In genomic region chrX:1430451-1430850, GRCh38 we compare ENCODE assay signal across 19 cellular contexts. TPM values are rescaled to one million over a fixed set of nuclear protein-coding genes. Genes with fewer than 3 reads are reported as not detected.
DNase-seq lines count a peak whose midpoint lies in the region; ATAC-seq and TF ChIP-seq lines count a peak whose summit lies in the region.
"Had no signal": no experiment of that assay in that cellular context is flagged by ENCODE, and none has a peak within 500 bp of the region (broad histone marks: within the 10 kb centered on the region; RNA-seq: fewer than 3 reads in every experiment).

No MANE protein-coding gene starts in this region.

- no peaks in the 10 kb centered on the region for H3K4me1 ChIP-seq in HEK293 (ENCODE audit: control insufficient read depth, insufficient read depth, low read length)

- POLR2A ChIA-PET in HEK293 (lab: Yijun Ruan, JAX) (no interaction called here), WTC11 (lab: Charles Lee) (no interaction called here)

- no peaks in the 10 kb centered on the region for H3K4me1 Mint-ChIP-seq in activated naive CD4-positive, alpha-beta T cell treated with anti-CD3 and anti-CD28 coated beads, Interleukin-2, amount 10 ng/mL, durations not matched to agents 7 days and 5 days
- H3K4me1 Mint-ChIP-seq in WTC11 = no peaks in the 10 kb centered on the region; the same call in 1 of the 2 replicates

- no peaks in the 10 kb centered on the region for H3K9me3 Mint-ChIP-seq in activated naive CD4-positive, alpha-beta T cell treated with anti-CD3 and anti-CD28 coated beads, Interleukin-2, amount 10 ng/mL, durations not matched to agents 7 days and 5 days
- H3K9me3 Mint-ChIP-seq in WTC11 = peaks cover 5% of the 10 kb centered on the region

- H3K27ac ChIP-seq in HEK293 (ENCODE audit: extremely low read depth, low read depth, low read length) = no peak overlapping the region
- H3K27ac ChIP-seq: GM23248, PC-9 had no signal

- CTCF ChIA-PET in activated naive CD4-positive, alpha-beta T cell treated with anti-CD3 and anti-CD28 coated beads, Interleukin-2, amount 10 ng/mL, durations not matched to agents 7 days and 5 days (lab: Charles Lee) = no interaction called here
- CTCF ChIA-PET in HEK293 (lab: Yijun Ruan, JAX) = no interaction called here
- CTCF ChIA-PET in WTC11 (lab: Charles Lee) = no interaction called here

- DNase-seq in activated naive CD4-positive, alpha-beta T cell treated with anti-CD3 and anti-CD28 coated beads, Interleukin-2, amount 10 ng/mL, durations not matched to agents 7 days and 5 days = peak; percentile 23
- no peak for DNase-seq in activated naive CD4-positive, alpha-beta T cell treated with Interleukin-2 at 50 U/mL for 16 hours
- DNase-seq in WTC11 (ENCODE audit: low spot score) = no peak
- peak; percentile 36 for DNase-seq in left kidney (ENCODE audit: low read depth, low spot score)
- no peak for DNase-seq in epidermal melanocyte (ENCODE audit: insufficient read length, low spot score)
- DNase-seq: C1 segment of cervical spinal cord, DND-41, GDM1, GM23248, Karpas-422, MG63, NCI-H1092 treated with DMSO at 0.1 percent for 48 hours, NCI-H2081 treated with DMSO at 0.1 percent for 48 hours, NCI-H510A, NCI-H82, PC-9 had no signal

- no peak for ATAC-seq in WTC11
- no peak for ATAC-seq in GM21447 (IDR thresholded peaks at IDR 0.05; ENCODE audit: unreplicated experiment)
- ATAC-seq: HCT116 had no signal

- TF ChIP-seq CTCF in HEK293 (tag by site-specific recombination; IDR thresholded peaks at IDR 0.05) (no peak), WTC11 (IDR thresholded peaks at IDR 0.05) (no peak)

- no peak overlapping the region for H3K4me3 ChIP-seq in HEK293 (ENCODE audit: low read depth, low read length)
- H3K4me3 ChIP-seq: GM23248, MG63, PC-9 had no signal

- no peaks in the 10 kb centered on the region for H3K9me3 ChIP-seq in HEK293 (ENCODE audit: control insufficient read depth, insufficient read depth, low read depth, low read length)
- H3K9me3 ChIP-seq: MG63 had no signal

- H3K4me3 Mint-ChIP-seq in activated naive CD4-positive, alpha-beta T cell treated with anti-CD3 and anti-CD28 coated beads, Interleukin-2, amount 10 ng/mL, durations not matched to agents 7 days and 5 days = no peak overlapping the region
- H3K4me3 Mint-ChIP-seq in WTC11 = no peak overlapping the region

- H3K36me3 ChIP-seq in HEK293 (ENCODE audit: control insufficient read depth in 2 of 2, insufficient read depth in 1 of 2, low read length in 2 of 2) = peaks cover 0 to 29% of the 10 kb centered on the region in 2 experiments; a peak in 2 of 3 replicates

- no peaks in the 10 kb centered on the region for H3K27me3 Mint-ChIP-seq in activated naive CD4-positive, alpha-beta T cell treated with anti-CD3 and anti-CD28 coated beads, Interleukin-2, amount 10 ng/mL, durations not matched to agents 7 days and 5 days
- H3K27me3 Mint-ChIP-seq in WTC11 (ENCODE audit: low read depth) = no peaks in the 10 kb centered on the region

- no peak overlapping the region for H3K27ac Mint-ChIP-seq in activated naive CD4-positive, alpha-beta T cell treated with anti-CD3 and anti-CD28 coated beads, Interleukin-2, amount 10 ng/mL, durations not matched to agents 7 days and 5 days
- no peak overlapping the region for H3K27ac Mint-ChIP-seq in WTC11

- peaks cover 29% of the 10 kb centered on the region for H3K36me3 Mint-ChIP-seq in activated naive CD4-positive, alpha-beta T cell treated with anti-CD3 and anti-CD28 coated beads, Interleukin-2, amount 10 ng/mL, durations not matched to agents 7 days and 5 days
- peaks cover 36% of the 10 kb centered on the region for H3K36me3 Mint-ChIP-seq in WTC11

TF ChIP-seq in HEK293, 187 proteins besides CTCF, POLR2A, EP300 and RAD21:
- TF ChIP-seq ZNF433 (tag by site-specific recombination; IDR thresholded peaks at IDR 0.05; ENCODE audit: low read depth) = no peak
- no peak for TF ChIP-seq ZNF664 (tag by site-specific recombination; IDR thresholded peaks at IDR 0.05)
- TF ChIP-seq ZNF121 (tag by site-specific recombination; IDR thresholded peaks at IDR 0.05) = peak; percentile 65; the same call in 1 of the 2 replicates
TF ChIP-seq in HEK293: peak in this region for 1.

TF ChIP-seq in WTC11, 78 proteins besides CTCF, POLR2A, EP300 and RAD21:
- TF ChIP-seq TP53 (CRISPR knock-in tag; IDR thresholded peaks at IDR 0.05) (no peak), SOX15 (CRISPR knock-in tag; IDR thresholded peaks at IDR 0.05) (no peak), ZNF121 (CRISPR knock-in tag; IDR thresholded peaks at IDR 0.05) (peak; percentile 74), AFF4 (CRISPR knock-in tag; IDR thresholded peaks at IDR 0.05; ENCODE audit: borderline replicate concordance) (no peak), PRRX2 (CRISPR knock-in tag; IDR thresholded peaks at IDR 0.05) (no peak), ELF4 (CRISPR knock-in tag; IDR thresholded peaks at IDR 0.05; ENCODE audit: low read depth) (no peak), ATF6 (CRISPR knock-in tag; IDR thresholded peaks at IDR 0.05) (no peak), NFATC4 (CRISPR knock-in tag; IDR thresholded peaks at IDR 0.05) (no peak), HMGA2 (CRISPR knock-in tag; IDR thresholded peaks at IDR 0.05) (peak; percentile 92; the same call in 1 of the 2 replicates)

RNA-seq across cellular contexts. Expression of gene ASMTL, which starts 22.3 kb away (rescaled TPM):
- total RNA-seq in WTC11 (2021) = 70.6 to 88.2 TPM (median 83.1 TPM) in 3 replicates

RNA-seq across cellular contexts. Expression of gene SLC25A6, which starts 38.5 kb away (rescaled TPM):
- total RNA-seq in WTC11 (2021) = 627 to 722 TPM (median 720 TPM) in 3 replicates

Comparison
In these comparisons a context has a peak if more than half of its experiments do, and no peak if none do; other contexts are left out.
1. DNase-seq: peak in activated naive CD4-positive, alpha-beta T cell treated with anti-CD3 and anti-CD28 coated beads, Interleukin-2, amount 10 ng/mL, durations not matched to agents 7 days and 5 days (single experiment) and left kidney (single experiment); none in activated naive CD4-positive, alpha-beta T cell treated with Interleukin-2 at 50 U/mL for 16 hours (single experiment), WTC11 (single experiment) and epidermal melanocyte (single experiment).